8 cellular contexts compared by ENCODE assay signal in the genomic region with DNA sequence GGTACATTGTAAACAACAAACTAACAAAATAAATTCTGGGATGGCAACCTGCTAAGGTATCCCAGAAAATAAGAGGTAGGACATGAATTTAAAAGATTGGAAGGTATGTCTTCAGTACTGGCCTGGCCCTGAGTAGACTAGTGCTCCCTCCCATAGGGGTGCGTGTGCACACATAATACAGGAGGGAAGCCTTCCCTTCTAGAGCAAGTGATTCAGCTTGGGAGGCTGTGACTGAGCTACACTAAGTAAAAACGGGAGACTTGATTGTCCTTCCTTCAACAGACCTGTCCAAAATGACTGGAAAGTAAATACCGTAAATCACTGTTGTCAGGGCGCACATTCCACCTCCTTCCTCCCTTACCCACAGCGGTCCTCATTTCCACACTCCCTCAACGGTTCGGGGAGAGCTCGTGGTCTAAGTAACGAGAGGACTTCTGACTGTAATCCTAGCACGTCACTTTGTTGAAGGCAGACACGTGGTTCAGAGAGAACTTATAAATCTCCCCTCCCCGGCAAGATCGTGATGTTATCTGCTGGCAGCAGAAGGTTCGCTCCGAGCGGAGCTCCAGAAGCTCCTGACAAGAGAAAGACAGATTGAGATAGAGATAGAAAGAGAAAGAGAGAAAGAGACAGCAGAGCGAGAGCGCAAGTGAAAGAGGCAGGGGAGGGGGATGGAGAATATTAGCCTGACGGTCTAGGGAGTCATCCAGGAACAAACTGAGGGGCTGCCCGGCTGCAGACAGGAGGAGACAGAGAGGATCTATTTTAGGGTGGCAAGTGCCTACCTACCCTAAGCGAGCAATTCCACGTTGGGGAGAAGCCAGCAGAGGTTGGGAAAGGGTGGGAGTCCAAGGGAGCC. TPM values are rescaled to one million over a fixed set of nuclear protein-coding genes. Genes with fewer than 3 reads are reported as not detected.
DNase-seq lines count a peak whose midpoint lies in the region; ATAC-seq and TF ChIP-seq lines count a peak whose summit lies in the region.

TSS of gene TGFB2 (plus strand) at position 523 of the 859 bp plus-strand sequence. CDS start 1,366 bp downstream, outside the sequence.

- ATAC-seq in GM19467 (IDR thresholded peaks at IDR 0.05; ENCODE audit: unreplicated experiment) (peak; percentile 35), HG03558 (IDR thresholded peaks at IDR 0.05; ENCODE audit: extremely low read depth, unreplicated experiment) (peak; percentile 24), left lung (peak; percentile 58), HG03457 (IDR thresholded peaks at IDR 0.05; ENCODE audit: unreplicated experiment) (no peak)

- H3K9ac ChIP-seq in stomach smooth muscle (ENCODE audit: low read length in 2 of 2): peak within 1 kb of the TSS; percentile 87 to 94

- H3K27ac ChIP-seq in SJCRH30: peak within 1 kb of the TSS; percentile 72
- H3K27ac ChIP-seq in dorsolateral prefrontal cortex: peak within 1 kb of the TSS in 58 of 59 donors; percentile 33 to 92 (median 84)
- peak within 1 kb of the TSS; percentile 73 to 86 for H3K27ac ChIP-seq in left lung
- H3K27ac ChIP-seq in stomach smooth muscle (ENCODE audit: low read length): peak within 1 kb of the TSS; percentile 86

- H3K27me3 ChIP-seq in SJCRH30 (no peaks in the 10 kb centered on the region), dorsolateral prefrontal cortex (no peaks in the 10 kb centered on the region), left lung (peaks cover 0 to 43% of the 10 kb centered on the region in 2 donors), stomach smooth muscle (ENCODE audit: control insufficient read depth in 1 of 2, insufficient read depth in 2 of 2, low read length in 2 of 2) (no peaks in the 10 kb centered on the region)

- intact Hi-C loops in dorsolateral prefrontal cortex (cut with DNase I): loop anchor here (5.0 to 10.0 kb wide), 3 partner anchors 177 to 1320 kb away; no protein-coding TSS in a partner anchor
- intact Hi-C loops in left lung (cut with DNase I): loop anchor here in 1 of 2 donors (10.0 kb wide), 1 partner anchor 720 kb away; no protein-coding TSS in a partner anchor

- H3K9me3 ChIP-seq in SJCRH30 (replicated peaks) (no peaks in the 10 kb centered on the region), left lung (no peaks in the 10 kb centered on the region), stomach smooth muscle (ENCODE audit: control insufficient read depth in 2 of 2, low read length in 2 of 2) (no peaks in the 10 kb centered on the region)

- H3K4me3 ChIP-seq in SJCRH30 (peak within 1 kb of the TSS; percentile 73), dorsolateral prefrontal cortex (peak within 1 kb of the TSS; percentile 52 to 87 (median 71)), left lung (peak within 1 kb of the TSS; percentile 54 to 64), stomach smooth muscle (ENCODE audit: low read length in 2 of 2) (peak within 1 kb of the TSS; percentile 94 to 96)

- TF ChIP-seq CTCF in dorsolateral prefrontal cortex (IDR thresholded peaks at IDR 0.05 in 54 of 56, conservative IDR thresholded peaks at IDR 0.05 in 2 of 56; ENCODE audit: low read depth in 1 of 56, partially characterized antibody in 56 of 56) (peak in 2 of 56 donors; percentile 9), left lung (IDR thresholded peaks at IDR 0.05) (no peak)

- H3K4me1 ChIP-seq in SJCRH30: peaks cover 16% of the 10 kb centered on the region
- H3K4me1 ChIP-seq in left lung: peaks cover 0 to 28% of the 10 kb centered on the region in 2 donors
- H3K4me1 ChIP-seq in stomach smooth muscle (ENCODE audit: control insufficient read depth, insufficient read depth, low read length): peaks cover 13% of the 10 kb centered on the region

- peak; percentile 90 for DNase-seq in DMS53 (lab: John Stamatoyannopoulos, UW)
- DNase-seq in SJCRH30: peak; percentile 71 to 82
- peak in 3 of 10 donors; percentile 52 to 59 (median 58) for DNase-seq in dorsolateral prefrontal cortex
- DNase-seq in left lung: no peak

- H3K36me3 ChIP-seq in SJCRH30: no peaks in the 10 kb centered on the region
- no peaks in the 10 kb centered on the region for H3K36me3 ChIP-seq in left lung
- H3K36me3 ChIP-seq in stomach smooth muscle (ENCODE audit: control insufficient read depth in 2 of 2, insufficient read depth in 2 of 2, low read length in 2 of 2): no peaks in the 10 kb centered on the region

RNA-seq across cellular contexts. Expression of gene TGFB2, which starts in this region (rescaled TPM):
- total RNA-seq in SJCRH30 (2014; rRNA removed; shearing (Covaris generic)): 22.1 and 24.4 TPM in 2 replicates
- total RNA-seq in dorsolateral prefrontal cortex (10 to 100 TPM; 15.0 to 77.8 (median 33.8) TPM), left lung (10 to 100 TPM in 1 of 2 donors, 1 to 10 TPM in 1; 9.8 to 22.0 TPM)

Comparison
In these comparisons a context has a peak if more than half of its experiments do, and no peak if none do; other contexts are left out.
1. DNase-seq: peak in DMS53 (single experiment) and SJCRH30 (2 of 2); none in left lung (0 of 2).
2. Peak in every context shown above with its lines, with median percentiles within 50 percentile points of each other: H3K27ac ChIP-seq and H3K4me3 ChIP-seq.